14 cellular contexts compared by ENCODE assay signal in genomic region chr7:128217972-128218652, GRCh38. TPM values are rescaled to one million over a fixed set of nuclear protein-coding genes. Genes with fewer than 3 reads are reported as not detected.
A peak's percentile ranks its signal among the peaks of the same experiment; 100 is the strongest.
DNase-seq lines count a peak whose midpoint lies in the region; ATAC-seq, FAIRE-seq and TF ChIP-seq lines count a peak whose summit lies in the region.
"Had no signal": no experiment of that assay in that cellular context is flagged by ENCODE, and none has a peak within 500 bp of the region (broad histone marks: within the 10 kb centered on the region; RNA-seq: fewer than 3 reads in every experiment).

No MANE protein-coding gene starts in this region.

- no peak for FAIRE-seq in D721Med (lab: Jason Lieb, UNC)
- FAIRE-seq: pancreas had no signal

- ATAC-seq in HG03520 (IDR thresholded peaks at IDR 0.05; ENCODE audit: unreplicated experiment) = no peak
- ATAC-seq: left colon had no signal

- no peak overlapping the region for H3K4me3 Mint-ChIP-seq in nephron progenitor cell
- H3K4me3 Mint-ChIP-seq: brain had no signal

- H3K9me3 ChIP-seq in adipocyte (ENCODE audit: control insufficient read depth, low read length) (no peaks in the 10 kb centered on the region), thyroid gland (no peaks in the 10 kb centered on the region)
- H3K9me3 ChIP-seq: esophagus squamous epithelium, pancreas had no signal

- H3K9me3 Mint-ChIP-seq in nephron progenitor cell = no peaks in the 10 kb centered on the region

- H3K4me3 ChIP-seq in LNCaP clone FGC (ENCODE audit: low read depth, low read length) (no peak overlapping the region), adipocyte (ENCODE audit: low read length) (peak overlapping the region; percentile 15), thyroid gland (replicated peaks in 1 of 3) (no peak overlapping the region)
- H3K4me3 ChIP-seq: esophagus squamous epithelium, pancreas had no signal

- no peak overlapping the region for H3K27ac Mint-ChIP-seq in nephron progenitor cell

- peaks cover 24% of the 10 kb centered on the region for H3K27me3 Mint-ChIP-seq in nephron progenitor cell (ENCODE audit: low read depth, poor library complexity)

- no peak for DNase-seq in D721Med (ENCODE audit: insufficient read length, low spot score)
- DNase-seq in LNCaP clone FGC (ENCODE audit: low read depth) = no peak
- DNase-seq in adipocyte (ENCODE audit: low read depth) = no peak
- DNase-seq in nephron progenitor cell = no peak
- no peak for DNase-seq in T1000 (lab: John Stamatoyannopoulos, UW)
- DNase-seq in NCI-H524 treated with DMSO at 0.1 percent for 48 hours (lab: John Stamatoyannopoulos, UW) = no peak
- DNase-seq in thyroid gland = no peak
- DNase-seq: EL, esophagus squamous epithelium, left colon, pancreas had no signal

- TF ChIP-seq POLR2A in thyroid gland (IDR thresholded peaks at IDR 0.05) = no peak

- H3K27ac ChIP-seq in thyroid gland = no peak overlapping the region
- H3K27ac ChIP-seq: esophagus squamous epithelium, KMS-11, pancreas had no signal

- H3K27me3 ChIP-seq in adipocyte (replicated peaks; ENCODE audit: control insufficient read depth, insufficient read depth, low read length) (no peaks in the 10 kb centered on the region), thyroid gland (no peaks in the 10 kb centered on the region)
- H3K27me3 ChIP-seq: pancreas had no signal

- H3K4me1 ChIP-seq in adipocyte (ENCODE audit: control insufficient read depth, insufficient read depth, low read length) (peaks cover 66% of the 10 kb centered on the region), thyroid gland (peaks cover 3 to 11% of the 10 kb centered on the region in 2 donors)
- H3K4me1 ChIP-seq: pancreas had no signal

- H3K36me3 ChIP-seq in adipocyte (ENCODE audit: control insufficient read depth, insufficient read depth, low read length, severe bottlenecking) (no peaks in the 10 kb centered on the region), thyroid gland (no peaks in the 10 kb centered on the region)
- H3K36me3 ChIP-seq: esophagus squamous epithelium, pancreas had no signal

- H3K36me3 Mint-ChIP-seq in nephron progenitor cell (ENCODE audit: low read depth) = no peaks in the 10 kb centered on the region
- H3K36me3 Mint-ChIP-seq: brain had no signal

- WGBS in thyroid gland, 2 donors = 79 to 83% methylated on average over 9 of the region's 9 CpGs

- H3K9ac ChIP-seq in adipocyte (ENCODE audit: low read length) = peak overlapping the region; percentile 74
- H3K9ac ChIP-seq: KMS-11 had no signal

- H3K4me1 Mint-ChIP-seq in nephron progenitor cell = peaks cover 9% of the 10 kb centered on the region

- intact Hi-C loops in thyroid gland (cut with DNase I) = no loop called here

- TF ChIP-seq CTCF in D721Med (IDR thresholded peaks at IDR 0.05; ENCODE audit: insufficient read depth, missing control alignments) (peak; percentile 26), LNCaP clone FGC (IDR thresholded peaks at IDR 0.05; ENCODE audit: control insufficient read depth, extremely low read depth, insufficient read depth) (0 out of 2 replicates have a peak, but pooled peaks have one; percentile 12), nephron progenitor cell (IDR thresholded peaks at IDR 0.05) (peak; percentile 17), thyroid gland (IDR thresholded peaks at IDR 0.05) (no peak)

RNA-seq across cellular contexts. Expression of gene LEP, which starts 23.0 kb away (rescaled TPM):
- under 1 TPM in 2 of 4 donors, not detected in 2; 0.11 to 0.40 TPM for total RNA-seq in thyroid gland
- total RNA-seq: esophagus squamous epithelium had no signal

Comparison
In these comparisons a context has a peak if more than half of its experiments do, and no peak if none do; other contexts are left out.
1. CTCF ChIP-seq: peak in D721Med (single experiment), LNCaP clone FGC (single experiment) and nephron progenitor cell (single experiment); none in thyroid gland (0 of 6).